In the genomic region with DNA sequence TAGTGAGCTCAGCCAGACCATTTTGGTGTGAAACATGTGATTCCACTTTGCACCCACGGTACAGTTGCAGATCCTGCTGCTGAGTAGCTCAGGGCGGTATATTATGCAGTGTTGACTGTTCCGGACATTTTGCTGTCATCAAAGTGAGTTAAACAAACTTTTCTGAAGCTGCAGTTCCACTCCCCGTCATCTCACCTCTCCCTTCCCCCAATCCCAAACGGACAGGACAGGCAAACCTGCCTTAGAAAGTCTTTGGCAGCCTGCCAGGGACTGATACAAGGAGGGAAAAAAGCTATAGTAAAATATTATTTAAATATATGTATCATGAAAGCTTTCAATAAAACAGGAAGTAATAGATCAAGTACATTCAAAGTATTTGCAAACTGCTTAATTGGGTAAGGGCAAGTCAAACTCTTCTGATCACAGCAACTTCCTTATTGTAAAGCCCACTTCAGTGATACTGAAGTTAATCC, we compare ENCODE assay signal across 1 cellular context.
A peak's percentile ranks its signal among the peaks of the same experiment; 100 is the strongest.
TF ChIP-seq lines count a peak whose summit lies in the region.

No MANE protein-coding gene starts in this region.

TF ChIP-seq in K562, 482 proteins besides CTCF, POLR2A, EP300 and RAD21 (continued from another document):
- TF ChIP-seq PBX2 (CRISPR knock-in tag; IDR thresholded peaks at IDR 0.05; ENCODE audit: low read depth), result no peak
- TF ChIP-seq PBX2 (tag; conservative IDR thresholded peaks at IDR 0.05; ENCODE audit: low read depth), result peak; percentile 81
- no peak for TF ChIP-seq TEAD4 (IDR thresholded peaks at IDR 0.05; ENCODE audit: low read length)
- no peak for TF ChIP-seq TEAD4 (CRISPR knock-in tag; IDR thresholded peaks at IDR 0.05; ENCODE audit: borderline replicate concordance)
- TF ChIP-seq NFIC (IDR thresholded peaks at IDR 0.05), result peak; percentile 98
- TF ChIP-seq, protein P1, sequence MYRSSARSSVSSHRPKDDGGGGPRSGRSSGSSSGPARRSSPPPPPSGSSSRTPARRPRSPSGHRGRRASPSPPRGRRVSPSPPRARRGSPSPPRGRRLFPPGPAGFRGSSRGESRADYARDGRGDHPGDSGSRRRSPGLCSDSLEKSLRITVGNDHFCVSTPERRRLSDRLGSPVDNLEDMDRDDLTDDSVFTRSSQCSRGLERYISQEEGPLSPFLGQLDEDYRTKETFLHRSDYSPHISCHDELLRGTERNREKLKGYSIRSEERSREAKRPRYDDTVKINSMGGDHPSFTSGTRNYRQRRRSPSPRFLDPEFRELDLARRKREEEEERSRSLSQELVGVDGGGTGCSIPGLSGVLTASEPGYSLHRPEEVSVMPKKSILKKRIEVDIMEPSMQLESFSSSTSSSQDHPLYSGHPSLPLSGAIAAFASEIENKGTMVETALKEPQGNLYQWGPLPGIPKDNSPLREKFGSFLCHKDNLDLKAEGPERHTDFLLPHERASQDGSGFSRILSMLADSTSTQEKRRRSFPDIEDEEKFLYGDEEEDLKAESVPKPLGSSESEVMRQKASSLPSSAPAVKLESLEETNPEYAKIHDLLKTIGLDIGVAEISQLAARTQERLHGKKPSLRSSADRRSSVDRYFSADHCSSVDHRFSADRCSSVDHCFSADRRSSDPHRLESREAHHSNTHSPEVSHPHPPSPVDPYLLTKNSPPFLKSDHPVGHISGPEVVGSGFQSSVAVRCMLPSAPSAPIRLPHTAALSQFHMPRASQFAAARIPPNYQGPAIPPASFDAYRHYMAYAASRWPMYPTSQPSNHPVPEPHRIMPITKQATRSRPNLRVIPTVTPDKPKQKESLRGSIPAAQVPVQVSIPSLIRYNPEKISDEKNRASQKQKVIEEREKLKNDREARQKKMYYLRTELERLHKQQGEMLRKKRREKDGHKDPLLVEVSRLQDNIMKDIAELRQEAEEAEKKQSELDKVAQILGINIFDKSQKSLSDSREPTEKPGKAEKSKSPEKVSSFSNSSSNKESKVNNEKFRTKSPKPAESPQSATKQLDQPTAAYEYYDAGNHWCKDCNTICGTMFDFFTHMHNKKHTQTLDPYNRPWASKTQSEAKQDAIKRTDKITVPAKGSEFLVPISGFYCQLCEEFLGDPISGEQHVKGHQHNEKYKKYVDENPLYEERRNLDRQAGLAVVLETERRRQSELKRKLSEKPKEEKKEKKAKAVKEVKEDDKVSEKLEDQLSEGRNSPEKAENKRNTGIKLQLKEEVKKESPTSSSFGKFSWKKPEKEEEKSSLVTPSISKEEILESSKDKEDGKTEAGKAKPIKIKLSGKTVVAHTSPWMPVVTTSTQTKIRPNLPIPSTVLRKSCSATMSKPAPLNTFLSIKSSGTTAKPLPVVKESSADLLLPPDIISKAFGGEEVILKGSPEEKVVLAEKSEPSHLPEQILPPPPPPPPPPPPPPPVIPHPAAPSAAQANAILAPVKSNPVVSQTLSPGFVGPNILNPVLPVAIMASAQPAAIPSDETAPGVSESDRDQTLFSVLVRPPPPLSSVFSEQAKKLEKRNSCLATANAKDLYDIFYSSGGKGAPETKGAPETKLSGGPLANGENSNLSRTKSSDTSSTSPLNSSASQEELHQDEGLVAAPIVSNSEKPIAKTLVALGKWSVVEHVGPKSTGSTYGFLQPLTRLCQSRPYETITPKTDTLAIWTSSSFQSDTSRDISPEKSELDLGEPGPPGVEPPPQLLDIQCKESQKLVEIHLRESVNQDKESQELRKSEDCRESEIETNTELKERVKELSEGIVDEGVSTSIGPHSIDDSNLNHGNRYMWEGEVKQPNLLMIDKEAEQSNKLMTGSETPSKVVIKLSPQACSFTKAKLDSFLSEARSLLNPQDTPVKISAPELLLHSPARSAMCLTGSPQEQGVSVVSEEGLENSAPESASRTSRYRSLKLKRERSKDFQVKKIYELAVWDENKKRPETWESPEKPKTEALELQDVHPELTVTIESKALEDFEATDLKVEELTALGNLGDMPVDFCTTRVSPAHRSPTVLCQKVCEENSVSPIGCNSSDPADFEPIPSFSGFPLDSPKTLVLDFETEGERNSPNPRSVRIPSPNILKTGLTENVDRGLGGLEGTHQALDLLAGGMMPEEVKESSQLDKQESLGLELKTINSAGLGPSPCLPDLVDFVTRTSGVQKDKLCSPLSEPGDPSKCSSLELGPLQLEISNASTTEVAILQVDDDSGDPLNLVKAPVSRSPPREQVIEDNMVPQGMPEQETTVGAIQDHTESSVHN (IDR thresholded peaks at IDR 0.05; ENCODE audit: borderline replicate concordance in 1 of 2, low read depth in 1 of 2), result 0 out of 4 replicates have a peak, but pooled peaks of 1 of the 2 experiments have one; percentile 35
